In the genomic region with DNA sequence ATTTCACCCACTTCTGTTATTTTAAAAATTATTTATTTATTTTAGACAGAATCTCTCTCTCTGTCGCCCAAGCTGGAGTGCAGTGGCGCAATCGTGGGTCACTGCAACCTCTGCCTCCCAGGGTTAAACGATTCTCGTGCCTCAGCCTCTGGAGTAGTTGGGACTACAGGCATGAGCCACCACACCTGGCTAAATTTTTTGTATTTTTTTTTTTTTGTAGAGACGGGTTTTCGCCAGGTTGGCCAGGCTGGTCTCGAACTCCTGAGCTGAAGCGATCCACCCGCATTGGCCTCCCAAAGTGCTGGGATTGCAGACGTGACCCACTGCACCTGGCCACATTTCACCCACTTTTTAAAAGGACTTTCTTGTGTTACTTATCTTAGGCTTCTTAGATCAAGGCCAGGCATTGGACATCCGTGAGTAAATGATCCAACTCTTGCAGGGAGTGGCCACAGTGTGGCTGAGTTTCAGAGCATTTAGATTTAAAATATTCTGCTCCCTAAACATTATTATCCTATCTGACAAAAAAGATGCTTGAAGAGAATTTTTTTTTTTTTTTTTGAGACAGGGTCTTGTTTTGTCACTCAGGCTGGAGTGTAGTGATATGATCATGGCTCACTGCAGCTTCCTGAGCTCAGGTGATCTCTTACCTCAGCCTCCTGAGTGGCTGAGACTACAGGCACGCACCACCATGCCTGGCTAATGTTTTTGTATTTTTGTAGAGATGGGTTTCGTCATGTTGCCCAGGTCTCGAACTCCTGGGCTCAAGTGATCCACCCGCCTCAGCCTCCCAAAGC, we compare ENCODE assay signal across 1 cellular context.
TF ChIP-seq lines count a peak whose summit lies in the region.

No MANE protein-coding gene starts in this region.

TF ChIP-seq in K562, 482 proteins besides CTCF, POLR2A, EP300 and RAD21 (continued from another document):
- TF ChIP-seq, protein P1, sequence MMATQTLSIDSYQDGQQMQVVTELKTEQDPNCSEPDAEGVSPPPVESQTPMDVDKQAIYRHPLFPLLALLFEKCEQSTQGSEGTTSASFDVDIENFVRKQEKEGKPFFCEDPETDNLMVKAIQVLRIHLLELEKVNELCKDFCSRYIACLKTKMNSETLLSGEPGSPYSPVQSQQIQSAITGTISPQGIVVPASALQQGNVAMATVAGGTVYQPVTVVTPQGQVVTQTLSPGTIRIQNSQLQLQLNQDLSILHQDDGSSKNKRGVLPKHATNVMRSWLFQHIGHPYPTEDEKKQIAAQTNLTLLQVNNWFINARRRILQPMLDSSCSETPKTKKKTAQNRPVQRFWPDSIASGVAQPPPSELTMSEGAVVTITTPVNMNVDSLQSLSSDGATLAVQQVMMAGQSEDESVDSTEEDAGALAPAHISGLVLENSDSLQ (IDR thresholded peaks at IDR 0.05) = no peak
